In the genomic region with DNA sequence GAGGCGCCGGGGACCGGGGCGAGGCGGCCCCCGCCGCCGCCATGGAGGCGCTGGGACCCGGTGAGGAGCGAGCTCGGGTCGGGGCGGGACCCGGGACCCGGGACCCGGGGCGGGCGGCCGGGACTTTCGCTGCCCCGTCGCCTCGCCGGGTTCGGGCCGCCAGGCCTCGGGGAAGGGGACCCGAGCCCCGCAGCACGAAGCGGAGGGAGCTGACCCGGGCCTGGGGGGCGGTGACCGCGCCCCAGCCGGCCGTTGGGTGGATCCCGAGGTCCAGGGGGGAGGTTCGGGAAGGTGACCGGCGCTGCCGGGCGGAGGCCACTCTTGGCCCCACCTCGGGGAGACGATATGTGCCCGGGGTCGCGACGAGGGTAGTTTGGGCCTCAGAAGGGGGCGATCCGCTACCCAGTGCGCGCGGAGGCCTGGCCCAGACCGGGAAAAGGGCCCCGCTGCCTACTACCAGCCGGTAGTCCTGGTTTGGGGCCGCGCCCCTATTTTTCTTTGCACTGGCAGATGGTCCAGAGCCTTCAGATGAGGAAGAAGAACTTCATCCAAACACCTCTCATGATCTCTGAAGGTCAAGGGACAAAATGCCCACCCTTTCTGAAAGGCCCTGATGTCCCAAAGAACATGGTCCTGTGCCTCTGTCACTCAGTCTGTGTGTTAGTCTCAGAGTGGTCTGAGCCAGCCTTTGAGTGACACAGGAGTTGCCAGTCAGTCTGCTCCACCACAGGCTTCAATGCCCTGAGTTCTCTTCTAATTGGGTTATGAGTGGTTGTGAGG, we compare ENCODE assay signal across 8 cellular contexts. TPM values are rescaled to one million over a fixed set of nuclear protein-coding genes. Genes with fewer than 3 reads are reported as not detected.
DNase-seq lines count a peak whose midpoint lies in the region; ATAC-seq and TF ChIP-seq lines count a peak whose summit lies in the region.

No MANE protein-coding gene starts in this region.

- H3K9me3 Mint-ChIP-seq in stimulated activated effector memory CD8-positive, alpha-beta T cell treated with anti-CD3 and anti-CD28 coated beads, Interleukin-12 subunit alpha, Interleukin-12 subunit beta, amount 100 ng/mL, for 72 hours: no peaks in the 10 kb centered on the region

- H3K27ac ChIP-seq in HL-60 (replicated peaks) (peak overlapping the region; percentile 87), liver (ENCODE audit: low read depth in 1 of 2, low read length in 2 of 2) (peak overlapping the region; percentile 64 to 88)

- no peaks in the 10 kb centered on the region for H3K36me3 ChIP-seq in liver (ENCODE audit: control insufficient read depth in 4 of 4, insufficient read depth in 3 of 4, low read depth in 1 of 4, low read length in 3 of 4)

- H3K4me3 Mint-ChIP-seq in stimulated activated effector memory CD8-positive, alpha-beta T cell treated with anti-CD3 and anti-CD28 coated beads, Interleukin-12 subunit alpha, Interleukin-12 subunit beta, amount 100 ng/mL, for 72 hours: peak overlapping the region; percentile 83

- peaks cover 37% of the 10 kb centered on the region for H3K4me1 Mint-ChIP-seq in stimulated activated effector memory CD8-positive, alpha-beta T cell treated with anti-CD3 and anti-CD28 coated beads, Interleukin-12 subunit alpha, Interleukin-12 subunit beta, amount 100 ng/mL, for 72 hours

- H3K36me3 Mint-ChIP-seq in stimulated activated effector memory CD8-positive, alpha-beta T cell treated with anti-CD3 and anti-CD28 coated beads, Interleukin-12 subunit alpha, Interleukin-12 subunit beta, amount 100 ng/mL, for 72 hours: peaks cover 14% of the 10 kb centered on the region

- in situ Hi-C loops in G401 (cut with HindIII; ENCODE audit: low sequenced_read_pairs): no loop called here

- TF ChIP-seq RAD21 in liver (IDR thresholded peaks at IDR 0.05): no peak

- H3K4me3 ChIP-seq in HL-60 (replicated peaks; ENCODE audit: insufficient read depth, low read length): peak overlapping the region; percentile 79
- peak overlapping the region; percentile 83 for H3K4me3 ChIP-seq in WI38 (ENCODE audit: low read depth, low read length)
- H3K4me3 ChIP-seq in liver (ENCODE audit: low read depth in 1 of 3, low read length in 3 of 3): peak overlapping the region; percentile 72 to 99 (median 77)

- H3K9me3 ChIP-seq in liver (ENCODE audit: control insufficient read depth in 4 of 4, low read length in 3 of 4): no peaks in the 10 kb centered on the region

- WGBS in liver: under 1% methylated on average over 60 of the region's 60 CpGs

- H3K4me1 ChIP-seq in liver (ENCODE audit: control insufficient read depth in 4 of 4, insufficient read depth in 4 of 4, low read length in 3 of 4): peaks cover 6 to 19% (median 16%) of the 10 kb centered on the region in 4 donors

- peak overlapping the region; percentile 56 to 91 for H3K9ac ChIP-seq in liver (ENCODE audit: low read depth in 1 of 2, low read length in 2 of 2)

- DNase-seq in G401 (ENCODE audit: low spot score): peak; percentile 56
- DNase-seq in HL-60 (ENCODE audit: low read depth in 1 of 2, low spot score in 1 of 2): peak in 1 of 2 experiments; percentile 45
- DNase-seq in ecto neural progenitor cell (ENCODE audit: low spot score): peak; percentile 62
- DNase-seq in stimulated activated effector memory CD8-positive, alpha-beta T cell treated with anti-CD3 and anti-CD28 coated beads, Interleukin-12 subunit alpha, Interleukin-12 subunit beta, amount 100 ng/mL, for 72 hours (ENCODE audit: low spot score in 2 of 2): peak; percentile 18 to 64

- TF ChIP-seq POLR2A in GM18505 (IDR thresholded peaks at IDR 0.05; ENCODE audit: borderline replicate concordance, extremely low read depth, insufficient read depth, insufficient read length): no peak

- peak overlapping the region; percentile 94 for H3K27ac Mint-ChIP-seq in stimulated activated effector memory CD8-positive, alpha-beta T cell treated with anti-CD3 and anti-CD28 coated beads, Interleukin-12 subunit alpha, Interleukin-12 subunit beta, amount 100 ng/mL, for 72 hours

- ATAC-seq in stimulated activated effector memory CD8-positive, alpha-beta T cell treated with anti-CD3 and anti-CD28 coated beads, Interleukin-12 subunit alpha, Interleukin-12 subunit beta, amount 100 ng/mL, for 72 hours: peak; percentile 75
- ATAC-seq in GM19455 (IDR thresholded peaks at IDR 0.05; ENCODE audit: unreplicated experiment) (no peak), GM18505 (IDR thresholded peaks at IDR 0.05; ENCODE audit: unreplicated experiment) (no peak)

- TF ChIP-seq CTCF in HL-60 (IDR thresholded peaks at IDR 0.05; ENCODE audit: insufficient read depth, low read length) (no peak), WI38 (IDR thresholded peaks at IDR 0.05; ENCODE audit: low read depth, low read length) (no peak), liver (IDR thresholded peaks at IDR 0.05; ENCODE audit: low read depth, low read length, missing input control) (no peak)

- H3K27me3 ChIP-seq in HL-60 (ENCODE audit: insufficient read depth, poor library complexity, severe bottlenecking) (no peaks in the 10 kb centered on the region), liver (ENCODE audit: control insufficient read depth in 4 of 4, insufficient read depth in 4 of 4, low read length in 3 of 4) (no peaks in the 10 kb centered on the region)

TF ChIP-seq in liver, 16 proteins besides CTCF, POLR2A, EP300 and RAD21:
- peak; percentile 7 for TF ChIP-seq YY1 (IDR thresholded peaks at IDR 0.05)
- TF ChIP-seq, protein P1, sequence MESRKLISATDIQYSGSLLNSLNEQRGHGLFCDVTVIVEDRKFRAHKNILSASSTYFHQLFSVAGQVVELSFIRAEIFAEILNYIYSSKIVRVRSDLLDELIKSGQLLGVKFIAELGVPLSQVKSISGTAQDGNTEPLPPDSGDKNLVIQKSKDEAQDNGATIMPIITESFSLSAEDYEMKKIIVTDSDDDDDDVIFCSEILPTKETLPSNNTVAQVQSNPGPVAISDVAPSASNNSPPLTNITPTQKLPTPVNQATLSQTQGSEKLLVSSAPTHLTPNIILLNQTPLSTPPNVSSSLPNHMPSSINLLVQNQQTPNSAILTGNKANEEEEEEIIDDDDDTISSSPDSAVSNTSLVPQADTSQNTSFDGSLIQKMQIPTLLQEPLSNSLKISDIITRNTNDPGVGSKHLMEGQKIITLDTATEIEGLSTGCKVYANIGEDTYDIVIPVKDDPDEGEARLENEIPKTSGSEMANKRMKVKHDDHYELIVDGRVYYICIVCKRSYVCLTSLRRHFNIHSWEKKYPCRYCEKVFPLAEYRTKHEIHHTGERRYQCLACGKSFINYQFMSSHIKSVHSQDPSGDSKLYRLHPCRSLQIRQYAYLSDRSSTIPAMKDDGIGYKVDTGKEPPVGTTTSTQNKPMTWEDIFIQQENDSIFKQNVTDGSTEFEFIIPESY (IDR thresholded peaks at IDR 0.05): no peak

RNA-seq across cellular contexts. Expression of a gene that starts 0.8 kb away (rescaled TPM):
- total RNA-seq in G401 (2014; rRNA removed; shearing (Covaris generic)): 3.8 and 7.0 TPM in 2 replicates
- 10 to 100 TPM; 11.1 to 14.9 TPM for total RNA-seq in liver
- 1 to 10 TPM; 1.7 to 3.5 TPM for polyA plus RNA-seq in liver

RNA-seq across cellular contexts. Expression of a gene that starts 38.8 kb away (rescaled TPM):
- total RNA-seq in G401 (2014; rRNA removed; shearing (Covaris generic)): 14.3 and 25.1 TPM in 2 replicates
- total RNA-seq in liver: 10 to 100 TPM in 1 of 2 donors, under 1 TPM in 1; 0.08 to 18.9 TPM
- polyA plus RNA-seq in liver: under 1 TPM; 0.15 to 0.50 TPM
